24 cellular contexts compared by ENCODE assay signal in the genomic region with DNA sequence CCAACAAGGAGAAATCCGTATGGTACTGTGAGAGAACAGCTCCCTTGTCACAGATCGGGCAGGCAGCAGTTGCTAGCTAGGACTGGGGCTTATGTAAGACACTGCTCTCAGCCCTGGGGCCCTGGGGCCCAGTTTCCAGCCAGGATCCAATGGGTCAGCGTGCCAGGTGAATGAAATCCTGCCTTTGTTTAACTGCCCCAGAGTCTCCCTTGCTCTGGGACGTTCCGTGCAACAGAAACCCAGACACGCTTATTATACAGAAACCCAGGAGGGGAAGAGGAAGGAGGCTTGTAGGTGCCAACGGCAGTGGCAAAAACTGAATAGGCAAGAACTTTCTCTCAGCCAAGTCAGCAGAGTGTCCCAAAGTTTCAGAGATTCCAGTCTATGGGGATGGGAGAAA.
"Had no signal": no experiment of that assay in that cellular context is flagged by ENCODE, and none has a peak within 500 bp of the region (broad histone marks: within the 10 kb centered on the region; RNA-seq: fewer than 3 reads in every experiment).

No MANE protein-coding gene starts in this region.

- DNase-seq: activated B cell treated with CpG ODN at 0.5 μM for 24 hours; activated CD4-positive, alpha-beta T cell treated with anti-CD3 and anti-CD28 coated beads for 36 hours; activated CD4-positive, alpha-beta T cell treated with anti-CD3 and anti-CD28 coated beads, Interleukin-2, amount 50 U/mL, for 4 hours; activated CD8-positive, alpha-beta memory T cell treated with anti-CD3 and anti-CD28 coated beads for 24 hours; activated CD8-positive, alpha-beta memory T cell treated with anti-CD3 and anti-CD28 coated beads, Interleukin-2, amount 50 U/mL, for 4 hours; activated naive CD4-positive, alpha-beta T cell; activated T-cell treated with anti-CD3 and anti-CD28 coated beads, Interleukin-2, amount 50 U/mL, for 24 hours; effector CD4-positive, alpha-beta T cell; erythroblast; foreskin fibroblast; left ventricle myocardium superior; mucosa of descending colon; naive B cell; stimulated activated CD4-positive, alpha-beta T cell treated with anti-CD3 and anti-CD28 coated beads, Interleukin-12 subunit alpha, Interleukin-12 subunit beta, amount 100 ng/mL, for 4 hours; stimulated activated CD4-positive, alpha-beta T cell treated with anti-CD3 and anti-CD28 coated beads, Interleukin-4, amount 100 ng/mL, for 4 hours; stimulated activated naive CD8-positive, alpha-beta T cell treated with anti-CD3 and anti-CD28 coated beads, Interleukin-15, Interleukin-2, amounts not matched to agents 100 U/mL and 50 U/mL, for 24 hours; T1000; tibial artery had no signal

- H3K27me3 Mint-ChIP-seq: activated B cell treated with CpG ODN at 0.5 μM for 24 hours; activated CD4-positive, alpha-beta T cell treated with anti-CD3 and anti-CD28 coated beads for 36 hours; activated naive CD8-positive, alpha-beta T cell; activated T-cell treated with anti-CD3 and anti-CD28 coated beads, Interleukin-2, amount 50 U/mL, for 24 hours; dendritic cell treated with granulocyte-macrophage colony-stimulating factor and Interleukin-4, amounts not matched to agents 40 ng/mL and 50 ng/mL, for 4 days; memory B cell; naive B cell had no signal

- H3K4me3 Mint-ChIP-seq: activated B cell treated with CpG ODN at 0.5 μM for 24 hours; activated CD4-positive, alpha-beta T cell treated with anti-CD3 and anti-CD28 coated beads for 36 hours; activated naive CD8-positive, alpha-beta T cell; activated T-cell treated with anti-CD3 and anti-CD28 coated beads, Interleukin-2, amount 50 U/mL, for 24 hours; dendritic cell treated with granulocyte-macrophage colony-stimulating factor and Interleukin-4, amounts not matched to agents 40 ng/mL and 50 ng/mL, for 4 days; memory B cell; naive B cell; neural crest cell; T-helper 1 cell treated with Interleukin-12 subunit alpha and Interleukin-12 subunit beta and Interleukin-4 antibody, amounts not matched to agents 30 μg/mL and 1 μg/mL, for 36 hours had no signal

- ATAC-seq: activated CD4-positive, alpha-beta T cell treated with anti-CD3 and anti-CD28 coated beads for 36 hours; left ventricle myocardium superior; mucosa of descending colon; stimulated activated naive CD8-positive, alpha-beta T cell treated with anti-CD3 and anti-CD28 coated beads, Interleukin-15, Interleukin-2, amounts not matched to agents 100 U/mL and 50 U/mL, for 24 hours had no signal

- H3K27ac Mint-ChIP-seq: activated B cell treated with CpG ODN at 0.5 μM for 24 hours; activated CD4-positive, alpha-beta T cell treated with anti-CD3 and anti-CD28 coated beads for 36 hours; activated naive CD8-positive, alpha-beta T cell; activated T-cell treated with anti-CD3 and anti-CD28 coated beads, Interleukin-2, amount 50 U/mL, for 24 hours; activated T-helper 2 cell treated with anti-CD3 and anti-CD28 coated beads, Interferon-gamma antibody, Interleukin-2, Interleukin-4, amounts not matched to agents 10 μg/mL and 5 μg/mL and 100 μg/mL, durations not matched to agents 14 hours and 24 hours and 36 hours; dendritic cell treated with granulocyte-macrophage colony-stimulating factor and Interleukin-4, amounts not matched to agents 40 ng/mL and 50 ng/mL, for 4 days; memory B cell; naive B cell; T-helper 1 cell treated with Interleukin-12 subunit alpha and Interleukin-12 subunit beta and Interleukin-4 antibody, amounts not matched to agents 30 μg/mL and 1 μg/mL, for 36 hours had no signal

- H3K4me1 Mint-ChIP-seq: activated B cell treated with CpG ODN at 0.5 μM for 24 hours; activated CD4-positive, alpha-beta T cell treated with anti-CD3 and anti-CD28 coated beads for 36 hours; memory B cell; naive B cell had no signal

- H3K9me3 Mint-ChIP-seq: memory B cell, neural crest cell had no signal

- H3K36me3 Mint-ChIP-seq: activated naive CD8-positive, alpha-beta T cell; memory B cell; naive B cell had no signal
